In genomic region chr4:73413294-73413755, GRCh38 we compare ENCODE assay signal across 11 cellular contexts. TPM values are rescaled to one million over a fixed set of nuclear protein-coding genes. Genes with fewer than 3 reads are reported as not detected.
"Had no signal": no experiment of that assay in that cellular context is flagged by ENCODE, and none has a peak within 500 bp of the region (broad histone marks: within the 10 kb centered on the region; RNA-seq: fewer than 3 reads in every experiment).

No MANE protein-coding gene starts in this region.

- ATAC-seq: GM23338, HCT116 had no signal

- H3K36me3 ChIP-seq: HAP-1 had no signal

- H3K4me3 Mint-ChIP-seq: GM23338, H9, HFFc6 had no signal

- H3K9me3 ChIP-seq: HAP-1 had no signal

- H3K9ac ChIP-seq: GM23248 had no signal

- H3K4me3 ChIP-seq: GM23248, GM23338, HAP-1 had no signal

- FAIRE-seq: H1 had no signal

- H3K27ac Mint-ChIP-seq: GM23338, H9, HFFc6 had no signal

- H2AFZ ChIP-seq: GM23248, GM23338 had no signal

- H3K9me3 Mint-ChIP-seq: GM23338, H9, HFFc6 had no signal

- H3K27ac ChIP-seq: GM23248 had no signal

- H3K4me2 ChIP-seq: GM23338 had no signal

- DNase-seq: GM23248, GOT3, H7, H9, HCEC 1CT, HFFc6 had no signal

RNA-seq across cellular contexts. Expression of gene ALB, which starts 9.2 kb away (rescaled TPM):
- total RNA-seq: GM23248, GM23338, H1, H4, H9, HFFc6 had no signal
- polyA plus RNA-seq: GM23248, GM23338 had no signal

RNA-seq across cellular contexts. Expression of gene AFP, which starts 22.7 kb away (rescaled TPM):
- total RNA-seq: GM23248 had no signal
